28 cellular contexts compared by ENCODE assay signal in the genomic region with DNA sequence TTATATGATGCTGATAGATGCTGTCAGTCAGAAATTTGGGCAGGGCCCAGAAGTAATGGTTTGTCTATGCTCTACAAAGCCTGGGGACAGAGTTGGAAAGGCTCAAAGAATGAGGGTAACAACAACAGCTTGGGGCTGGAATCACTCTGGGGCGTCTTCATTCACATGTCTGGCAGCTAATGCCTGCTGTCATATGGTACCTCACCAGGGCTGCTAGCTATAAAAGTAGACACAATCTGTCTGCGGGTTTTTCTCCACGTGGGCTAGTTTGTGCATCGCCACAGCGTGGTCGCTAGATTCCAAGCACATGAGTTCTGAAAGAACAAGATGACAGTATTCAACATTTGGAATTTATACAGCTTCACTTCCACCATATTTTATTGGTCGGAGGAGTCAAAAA.
"Had no signal": no experiment of that assay in that cellular context is flagged by ENCODE, and none has a peak within 500 bp of the region (broad histone marks: within the 10 kb centered on the region; RNA-seq: fewer than 3 reads in every experiment).

No MANE protein-coding gene starts in this region.

- H3K27me3 ChIP-seq: ascending aorta, cardiac muscle cell, colonic mucosa had no signal

- ATAC-seq: activated CD8-positive, alpha-beta T cell treated with anti-CD3 and anti-CD28 coated beads for 36 hours; activated naive CD8-positive, alpha-beta T cell treated with anti-CD3 and anti-CD28 coated beads, Interleukin-2, amount 50 U/mL, for 24 hours; activated T-cell treated with anti-CD3 and anti-CD28 coated beads, Interleukin-2, amount 50 U/mL, for 4 hours had no signal

- H3K9me3 ChIP-seq: ascending aorta, colonic mucosa had no signal

- DNase-seq: activated B cell treated with CpG ODN at 0.5 μM for 24 hours; activated CD4-positive, alpha-beta memory T cell treated with anti-CD3 and anti-CD28 coated beads for 36 hours; activated CD4-positive, alpha-beta T cell treated with anti-CD3 and anti-CD28 coated beads for 4 hours; activated CD4-positive, alpha-beta T cell treated with anti-CD3 and anti-CD28 coated beads, Interleukin-2, amount 10 ng/mL, durations not matched to agents 24 days and 14 days; activated CD4-positive, alpha-beta T cell treated with anti-CD3 and anti-CD28 coated beads, Interleukin-2, amount 50 U/mL, for 1 hour; activated CD4-positive, alpha-beta T cell treated with anti-CD3 and anti-CD28 coated beads, Interleukin-2, amount 50 U/mL, for 4 hours; activated CD4-positive, CD25-positive, alpha-beta regulatory T cell treated with anti-CD3 and anti-CD28 coated beads, Interleukin-2, amount 50 U/mL, for 72 hours; activated CD8-positive, alpha-beta memory T cell treated with anti-CD3 and anti-CD28 coated beads, Interleukin-2, amount 50 U/mL, for 4 hours; activated CD8-positive, alpha-beta T cell treated with anti-CD3 and anti-CD28 coated beads for 36 hours; activated effector memory CD4-positive, alpha-beta T cell treated with Interleukin-2 at 50 U/mL for 16 hours; activated gamma-delta T cell; activated naive CD4-positive, alpha-beta T cell treated with anti-CD3 and anti-CD28 coated beads, Interleukin-2, amount 10 ng/mL, durations not matched to agents 7 days and 5 days; activated naive CD4-positive, alpha-beta T cell treated with Interleukin-2 at 50 U/mL for 16 hours; activated naive CD8-positive, alpha-beta T cell treated with anti-CD3 and anti-CD28 coated beads, Interleukin-2, amount 10 ng/mL, durations not matched to agents 7 days and 5 days; activated naive CD8-positive, alpha-beta T cell treated with anti-CD3 and anti-CD28 coated beads, Interleukin-2, amount 50 U/mL, for 24 hours; activated T-cell treated with anti-CD3 and anti-CD28 coated beads for 4 hours; activated T-cell treated with anti-CD3 and anti-CD28 coated beads, Interleukin-2, amount 50 U/mL, for 1 hour; activated T-cell treated with anti-CD3 and anti-CD28 coated beads, Interleukin-2, amount 50 U/mL, for 4 hours; amygdala; anterior cingulate cortex; colonic mucosa; T-helper 2 cell; T-helper 9 cell had no signal

- H3K4me1 ChIP-seq: ascending aorta, colonic mucosa had no signal

- H3K27ac ChIP-seq: ascending aorta, cardiac muscle cell, colonic mucosa, VCaP had no signal

- H3K36me3 ChIP-seq: ascending aorta, cardiac muscle cell, colonic mucosa had no signal

- H3K4me3 ChIP-seq: ascending aorta, cardiac muscle cell, colonic mucosa had no signal

- FAIRE-seq: bronchial epithelial cell, TTC549 had no signal
